Comparison of ENCODE assay signal across 12 cellular contexts in genomic region chr17:4605826-4606225, GRCh38. TPM values are rescaled to one million over a fixed set of nuclear protein-coding genes. Genes with fewer than 3 reads are reported as not detected.
A peak's percentile ranks its signal among the peaks of the same experiment; 100 is the strongest.
DNase-seq lines count a peak whose midpoint lies in the region; ATAC-seq and TF ChIP-seq lines count a peak whose summit lies in the region.
"Had no signal": no experiment of that assay in that cellular context is flagged by ENCODE, and none has a peak within 500 bp of the region (broad histone marks: within the 10 kb centered on the region; RNA-seq: fewer than 3 reads in every experiment).

No MANE protein-coding gene starts in this region.

- no peaks in the 10 kb centered on the region for H3F3A ChIP-seq in MM.1S (ENCODE audit: insufficient read depth, low read length)

- no peak overlapping the region for H3K9ac ChIP-seq in MM.1S (ENCODE audit: low read length)

- H3K27ac Mint-ChIP-seq in chondrocyte (ENCODE audit: unreplicated experiment): peak overlapping the region; percentile 85
- no peak overlapping the region for H3K27ac Mint-ChIP-seq in stimulated activated memory B cell treated with anti-CD40 and anti-IgM and Interleukin-4, amounts not matched to agents 10 μg/mL and 1 μg/mL and 100 μg/mL, for 72 hours
- peak overlapping the region in 1 of 2 donors; percentile 27 for H3K27ac Mint-ChIP-seq in stimulated activated naive CD8-positive, alpha-beta T cell treated with anti-CD3 and anti-CD28 coated beads, Interleukin-15, amount 100 ng/mL, for 72 hours
- H3K27ac Mint-ChIP-seq: activated T-helper 1 cell treated with anti-CD3 and anti-CD28 coated beads, Interleukin-12 subunit alpha, Interleukin-12 subunit beta, Interleukin-2, Interleukin-4 antibody, amounts not matched to agents 30 ng/mL and 10 ng/mL and 1 ng/mL, durations not matched to agents 14 hours and 24 hours and 36 hours; memory B cell; WTC11 had no signal

- no peaks in the 10 kb centered on the region for H3K9me2 ChIP-seq in MM.1S (replicated peaks; ENCODE audit: insufficient read depth, low read length)

- no peaks in the 10 kb centered on the region for H3K9me3 Mint-ChIP-seq in chondrocyte (ENCODE audit: low read depth)
- H3K9me3 Mint-ChIP-seq in stimulated activated memory B cell treated with anti-CD40 and anti-IgM and Interleukin-4, amounts not matched to agents 10 μg/mL and 1 μg/mL and 100 μg/mL, for 72 hours: no peaks in the 10 kb centered on the region
- no peaks in the 10 kb centered on the region for H3K9me3 Mint-ChIP-seq in stimulated activated naive CD8-positive, alpha-beta T cell treated with anti-CD3 and anti-CD28 coated beads, Interleukin-15, amount 100 ng/mL, for 72 hours
- H3K9me3 Mint-ChIP-seq: activated T-helper 1 cell treated with anti-CD3 and anti-CD28 coated beads, Interleukin-12 subunit alpha, Interleukin-12 subunit beta, Interleukin-2, Interleukin-4 antibody, amounts not matched to agents 30 ng/mL and 10 ng/mL and 1 ng/mL, durations not matched to agents 14 hours and 24 hours and 36 hours; memory B cell; WTC11 had no signal

- H3K4me3 ChIP-seq in MM.1S (ENCODE audit: low read length): no peak overlapping the region

- no peaks in the 10 kb centered on the region for H4K20me1 ChIP-seq in MM.1S (ENCODE audit: insufficient read depth, low read length)

- no peak overlapping the region for H3K27ac ChIP-seq in MM.1S (ENCODE audit: low read length)

- no peak for TF ChIP-seq CTCF in MM.1S (IDR thresholded peaks at IDR 0.05; ENCODE audit: low read length)
- peak; percentile 38 for TF ChIP-seq CTCF in chondrocyte (IDR thresholded peaks at IDR 0.05)

- no peaks in the 10 kb centered on the region for H3K36me3 Mint-ChIP-seq in chondrocyte (ENCODE audit: low read depth)
- no peaks in the 10 kb centered on the region for H3K36me3 Mint-ChIP-seq in stimulated activated memory B cell treated with anti-CD40 and anti-IgM and Interleukin-4, amounts not matched to agents 10 μg/mL and 1 μg/mL and 100 μg/mL, for 72 hours
- H3K36me3 Mint-ChIP-seq: memory B cell, WTC11 had no signal

- H3K4me1 Mint-ChIP-seq in chondrocyte (ENCODE audit: low read depth): peaks cover 38% of the 10 kb centered on the region
- peaks cover 7% of the 10 kb centered on the region for H3K4me1 Mint-ChIP-seq in stimulated activated memory B cell treated with anti-CD40 and anti-IgM and Interleukin-4, amounts not matched to agents 10 μg/mL and 1 μg/mL and 100 μg/mL, for 72 hours
- peaks cover 5% of the 10 kb centered on the region for H3K4me1 Mint-ChIP-seq in stimulated activated naive CD8-positive, alpha-beta T cell treated with anti-CD3 and anti-CD28 coated beads, Interleukin-15, amount 100 ng/mL, for 72 hours

- 0 out of 2 replicates have a peak overlapping the region, but pooled peaks have one; percentile 49 for H2AFZ ChIP-seq in MM.1S (ENCODE audit: low read length)

- H3K27me3 Mint-ChIP-seq in chondrocyte (ENCODE audit: low read depth): peaks cover 3% of the 10 kb centered on the region
- peaks cover 44% of the 10 kb centered on the region for H3K27me3 Mint-ChIP-seq in stimulated activated memory B cell treated with anti-CD40 and anti-IgM and Interleukin-4, amounts not matched to agents 10 μg/mL and 1 μg/mL and 100 μg/mL, for 72 hours
- peaks cover 36% of the 10 kb centered on the region for H3K27me3 Mint-ChIP-seq in stimulated activated naive CD8-positive, alpha-beta T cell treated with anti-CD3 and anti-CD28 coated beads, Interleukin-15, amount 100 ng/mL, for 72 hours

- H3K27me3 ChIP-seq in MM.1S (replicated peaks; ENCODE audit: insufficient read depth, low read length): peaks cover 53% of the 10 kb centered on the region

- no peaks in the 10 kb centered on the region for H3K4me1 ChIP-seq in MM.1S (ENCODE audit: low read length)

- H3K9me3 ChIP-seq in MM.1S (replicated peaks; ENCODE audit: insufficient read depth, low read length): no peaks in the 10 kb centered on the region

- H3K4me2 ChIP-seq in MM.1S (ENCODE audit: low read depth, low read length): peak overlapping the region; percentile 34; the same call in 1 of the 2 replicates

- no peak overlapping the region for H3K4me3 Mint-ChIP-seq in chondrocyte (ENCODE audit: unreplicated experiment)
- no peak overlapping the region for H3K4me3 Mint-ChIP-seq in stimulated activated memory B cell treated with anti-CD40 and anti-IgM and Interleukin-4, amounts not matched to agents 10 μg/mL and 1 μg/mL and 100 μg/mL, for 72 hours
- no peak overlapping the region for H3K4me3 Mint-ChIP-seq in stimulated activated naive CD8-positive, alpha-beta T cell treated with anti-CD3 and anti-CD28 coated beads, Interleukin-15, amount 100 ng/mL, for 72 hours
- H3K4me3 Mint-ChIP-seq: activated T-helper 1 cell treated with anti-CD3 and anti-CD28 coated beads, Interleukin-12 subunit alpha, Interleukin-12 subunit beta, Interleukin-2, Interleukin-4 antibody, amounts not matched to agents 30 ng/mL and 10 ng/mL and 1 ng/mL, durations not matched to agents 14 hours and 24 hours and 36 hours; memory B cell; WTC11 had no signal

- no peaks in the 10 kb centered on the region for H3K79me2 ChIP-seq in MM.1S (ENCODE audit: low read length)

- H3K36me3 ChIP-seq in MM.1S (replicated peaks; ENCODE audit: insufficient read depth, low read length): no peaks in the 10 kb centered on the region

- DNase-seq in MM.1S (peak; percentile 20), chondrocyte (ENCODE audit: low spot score) (no peak), left kidney (ENCODE audit: low read depth, low spot score) (peak; percentile 70), DMS79 treated with DMSO at 0.1 percent for 48 hours (lab: John Stamatoyannopoulos, UW) (no peak), midbrain (lab: John Stamatoyannopoulos, UW) (no peak)
- no peak for DNase-seq in stimulated activated naive CD8-positive, alpha-beta T cell treated with anti-CD3 and anti-CD28 coated beads, Interleukin-15, amount 100 ng/mL, for 72 hours
- DNase-seq in stimulated activated CD8-positive, alpha-beta memory T cell treated with anti-CD3 and anti-CD28 coated beads, Interleukin-4, amount 100 ng/mL, for 48 hours: no peak
- DNase-seq: NCI-H2171 had no signal

- peak; percentile 67 for ATAC-seq in stimulated activated memory B cell treated with anti-CD40 and anti-IgM and Interleukin-4, amounts not matched to agents 10 μg/mL and 1 μg/mL and 100 μg/mL, for 72 hours
- no peak for ATAC-seq in stimulated activated naive CD8-positive, alpha-beta T cell treated with anti-CD3 and anti-CD28 coated beads, Interleukin-15, amount 100 ng/mL, for 72 hours
- ATAC-seq: WTC11 had no signal

RNA-seq across cellular contexts. Expression of gene SMTNL2, which starts 21.5 kb away (rescaled TPM):
- total RNA-seq in chondrocyte: 0.32 to 0.36 TPM in 2 of 3 replicates, not detected in the other
- total RNA-seq: activated T-helper 1 cell treated with anti-CD3 and anti-CD28 coated beads, Interleukin-12 subunit alpha, Interleukin-12 subunit beta, Interleukin-2, Interleukin-4 antibody, amounts not matched to agents 30 ng/mL and 10 ng/mL and 1 ng/mL, durations not matched to agents 14 hours and 24 hours and 36 hours had no signal

RNA-seq across cellular contexts. Expression of gene ALOX15, which starts 35.7 kb away (rescaled TPM):
- 0.15 TPM in 1 of 3 replicates, not detected in the others for total RNA-seq in chondrocyte
- total RNA-seq: activated T-helper 1 cell treated with anti-CD3 and anti-CD28 coated beads, Interleukin-12 subunit alpha, Interleukin-12 subunit beta, Interleukin-2, Interleukin-4 antibody, amounts not matched to agents 30 ng/mL and 10 ng/mL and 1 ng/mL, durations not matched to agents 14 hours and 24 hours and 36 hours had no signal

RNA-seq across cellular contexts. Expression of gene GGT6, which starts 45.4 kb away (rescaled TPM):
- total RNA-seq in chondrocyte: not detected in 3 replicates
- total RNA-seq: activated T-helper 1 cell treated with anti-CD3 and anti-CD28 coated beads, Interleukin-12 subunit alpha, Interleukin-12 subunit beta, Interleukin-2, Interleukin-4 antibody, amounts not matched to agents 30 ng/mL and 10 ng/mL and 1 ng/mL, durations not matched to agents 14 hours and 24 hours and 36 hours had no signal

RNA-seq across cellular contexts. Expression of gene MYBBP1A, which starts 50.6 kb away (rescaled TPM):
- 33.6 to 58.2 TPM (median 36.4 TPM) in 3 replicates for total RNA-seq in chondrocyte

Comparison
In these comparisons a context has a peak if more than half of its experiments do, and no peak if none do; other contexts are left out.
1. DNase-seq: peak in MM.1S (single experiment) and left kidney (single experiment); none in chondrocyte (single experiment), stimulated activated naive CD8-positive, alpha-beta T cell treated with anti-CD3 and anti-CD28 coated beads, Interleukin-15, amount 100 ng/mL, for 72 hours (0 of 2), stimulated activated CD8-positive, alpha-beta memory T cell treated with anti-CD3 and anti-CD28 coated beads, Interleukin-4, amount 100 ng/mL, for 48 hours (single experiment), DMS79 treated with DMSO at 0.1 percent for 48 hours (single experiment) and midbrain (single experiment).